In genomic region chr1:180133193-180133592, GRCh38 we compare ENCODE assay signal across 18 cellular contexts. TPM values are rescaled to one million over a fixed set of nuclear protein-coding genes. Genes with fewer than 3 reads are reported as not detected.
DNase-seq lines count a peak whose midpoint lies in the region; ATAC-seq and TF ChIP-seq lines count a peak whose summit lies in the region.
"Had no signal": no experiment of that assay in that cellular context is flagged by ENCODE, and none has a peak within 500 bp of the region (broad histone marks: within the 10 kb centered on the region; RNA-seq: fewer than 3 reads in every experiment).

No MANE protein-coding gene starts in this region.

- no peaks in the 10 kb centered on the region for H3K36me3 ChIP-seq in right lobe of liver
- H3K36me3 ChIP-seq in testis (ENCODE audit: low read depth, missing control alignments): no peaks in the 10 kb centered on the region
- H3K36me3 ChIP-seq in H7 (replicated peaks; ENCODE audit: control insufficient read depth, insufficient read depth, low read length): no peaks in the 10 kb centered on the region
- no peaks in the 10 kb centered on the region for H3K36me3 ChIP-seq in colonic mucosa
- H3K36me3 ChIP-seq: BLaER1 had no signal

- TF ChIP-seq CTCF in right lobe of liver (IDR thresholded peaks at IDR 0.05): no peak
- no peak for TF ChIP-seq CTCF in testis (IDR thresholded peaks at IDR 0.05)
- TF ChIP-seq CTCF in colonic mucosa (IDR thresholded peaks at IDR 0.05): no peak

- WGBS in right lobe of liver (ENCODE audit: insufficient coverage, low coverage, low lambda C conversion rate, missing lambda C conversion rate): no CpG with 5 or more reads among the region's 1 CpG
- 40 to 43% methylated on average over 1 of the region's 1 CpG for WGBS in testis, 2 donors

- no peaks in the 10 kb centered on the region for H3K27me3 ChIP-seq in right lobe of liver
- no peaks in the 10 kb centered on the region for H3K27me3 ChIP-seq in testis
- no peaks in the 10 kb centered on the region for H3K27me3 ChIP-seq in H7 (ENCODE audit: control insufficient read depth, insufficient read depth, low read length)
- H3K27me3 ChIP-seq in colonic mucosa: no peaks in the 10 kb centered on the region
- H3K27me3 ChIP-seq: BLaER1 had no signal

- H3K4me1 ChIP-seq in right lobe of liver (peaks cover 0 to 9% (median 1%) of the 10 kb centered on the region in 4 donors), testis (peaks cover 19% of the 10 kb centered on the region), colonic mucosa (no peaks in the 10 kb centered on the region)
- H3K4me1 ChIP-seq: BLaER1 had no signal

- intact Hi-C loops in right lobe of liver (cut with DNase I): no loop called here
- intact Hi-C loops in testis (cut with DNase I; ENCODE audit: low total_unique reads): no loop called here
- intact Hi-C loops in colonic mucosa (cut with DNase I): no loop called here

- no peak for TF ChIP-seq POLR2A in right lobe of liver (IDR thresholded peaks at IDR 0.05)
- TF ChIP-seq POLR2A in testis (IDR thresholded peaks at IDR 0.05): no peak

- H3K4me3 ChIP-seq in right lobe of liver: no peak overlapping the region
- H3K4me3 ChIP-seq in testis: no peak overlapping the region
- H3K4me3 ChIP-seq in H7 (ENCODE audit: insufficient read depth, low read depth, low read length): no peak overlapping the region
- H3K4me3 ChIP-seq in colonic mucosa: no peak overlapping the region
- H3K4me3 ChIP-seq: A549, BLaER1, GM23248 had no signal

- no peaks in the 10 kb centered on the region for H3K9me3 ChIP-seq in right lobe of liver
- no peaks in the 10 kb centered on the region for H3K9me3 ChIP-seq in testis
- no peaks in the 10 kb centered on the region for H3K9me3 ChIP-seq in colonic mucosa
- H3K9me3 ChIP-seq: A549, BLaER1 had no signal

- ATAC-seq in left lobe of liver (peak; percentile 87), right lobe of liver (peak; percentile 72 to 93 (median 83)), HG03439 (IDR thresholded peaks at IDR 0.05; ENCODE audit: unreplicated experiment) (no peak)
- ATAC-seq: A549 had no signal

- no peak overlapping the region for H3K9ac ChIP-seq in colonic mucosa (ENCODE audit: low read depth in 2 of 2, low read length in 2 of 2)
- H3K9ac ChIP-seq: BLaER1, GM23248 had no signal

- DNase-seq in NCI-H82 (lab: John Stamatoyannopoulos, UW): peak; percentile 54
- DNase-seq in NCI-H82 treated with DMSO at 0.1 percent for 48 hours (lab: John Stamatoyannopoulos, UW; ENCODE audit: unreplicated experiment): no peak
- no peak for DNase-seq in left lobe of liver (ENCODE audit: low spot score)
- no peak for DNase-seq in right lobe of liver
- DNase-seq in testis: no peak
- no peak for DNase-seq in H7
- no peak for DNase-seq in colonic mucosa
- DNase-seq: CD4-positive, alpha-beta memory T cell; DMS79 treated with DMSO at 0.1 percent for 48 hours; GF-D8; GM23248; H9; KG1 had no signal

- H3K27ac ChIP-seq in right lobe of liver: no peak overlapping the region
- H3K27ac ChIP-seq in testis: peak overlapping the region; percentile 67
- H3K27ac ChIP-seq in colonic mucosa: no peak overlapping the region
- H3K27ac ChIP-seq: 22Rv1, A549, BLaER1, GM23248, HL-60 had no signal

RNA-seq across cellular contexts. Expression of gene QSOX1, which starts 21.5 kb away (rescaled TPM):
- total RNA-seq in left lobe of liver: 41.1 TPM
- 10 to 100 TPM; 25.0 to 68.4 (median 38.6) TPM for total RNA-seq in right lobe of liver
- total RNA-seq in testis: 100 to 1,000 TPM; 566 to 691 TPM
- polyA plus RNA-seq in testis (ENCODE audit: insufficient read depth, low read depth, low replicate concordance): 285 TPM
- 133 and 136 TPM in 2 replicates for total RNA-seq in H7 (2014; rRNA removed; shearing (Covaris generic))
- total RNA-seq in colonic mucosa: 100 to 1,000 TPM; 395 to 450 TPM

Comparison
In these comparisons a context has a peak if more than half of its experiments do, and no peak if none do; other contexts are left out.
1. H3K27ac ChIP-seq: peak in testis (2 of 2); none in right lobe of liver (0 of 3) and colonic mucosa (single experiment).